In the genomic region with DNA sequence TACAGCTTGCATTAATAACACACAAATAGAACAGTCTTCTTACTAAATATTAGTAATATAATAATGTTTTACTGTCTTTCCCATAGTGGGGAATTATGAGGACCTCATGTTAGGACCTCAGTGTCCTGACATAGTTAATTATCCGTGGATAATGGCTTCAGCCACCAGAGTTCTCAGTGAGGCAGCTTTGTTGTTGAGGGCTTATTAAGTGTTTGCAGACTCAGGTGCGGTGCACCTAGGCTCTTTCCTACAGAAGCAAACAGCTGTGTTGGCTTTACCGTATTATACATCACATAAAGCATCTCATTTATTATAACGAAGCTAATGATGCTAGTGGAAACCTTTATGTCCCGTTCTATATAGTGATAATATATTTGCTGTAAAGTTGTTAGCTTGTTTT, we compare ENCODE assay signal across 25 cellular contexts.
DNase-seq lines count a peak whose midpoint lies in the region; TF ChIP-seq lines count a peak whose summit lies in the region.
"Had no signal": no experiment of that assay in that cellular context is flagged by ENCODE, and none has a peak within 500 bp of the region (broad histone marks: within the 10 kb centered on the region; RNA-seq: fewer than 3 reads in every experiment).

No MANE protein-coding gene starts in this region.

- no peaks in the 10 kb centered on the region for H3K27me3 ChIP-seq in neural progenitor cell
- no peaks in the 10 kb centered on the region for H3K27me3 ChIP-seq in MM.1S (replicated peaks; ENCODE audit: insufficient read depth, low read length)
- H3K27me3 ChIP-seq: breast epithelium had no signal

- H4K20me1 ChIP-seq in neural progenitor cell (ENCODE audit: low read depth) (no peaks in the 10 kb centered on the region), MM.1S (ENCODE audit: insufficient read depth, low read length) (no peaks in the 10 kb centered on the region)

- no peak overlapping the region for H3K9ac ChIP-seq in neural progenitor cell
- no peak overlapping the region for H3K9ac ChIP-seq in MM.1S (ENCODE audit: low read length)

- H3F3A ChIP-seq in neural progenitor cell (ENCODE audit: low read depth), result no peaks in the 10 kb centered on the region
- H3F3A ChIP-seq in MM.1S (ENCODE audit: insufficient read depth, low read length), result no peaks in the 10 kb centered on the region

- no peaks in the 10 kb centered on the region for H3K9me3 Mint-ChIP-seq in neural progenitor cell
- no peaks in the 10 kb centered on the region for H3K9me3 Mint-ChIP-seq in activated naive CD8-positive, alpha-beta T cell treated with anti-CD3 and anti-CD28 coated beads for 36 hours
- H3K9me3 Mint-ChIP-seq: activated CD8-positive, alpha-beta T cell treated with anti-CD3 and anti-CD28 coated beads for 36 hours; activated T-helper 17 cell treated with anti-CD3 and anti-CD28 coated beads, Interleukin-2, amount 50 U/mL, for 72 hours; CD14-positive monocyte; H9; mesothelial cell of epicardium; naive B cell; stimulated activated naive CD8-positive, alpha-beta T cell treated with anti-CD3 and anti-CD28 coated beads, Interleukin-15, Interleukin-2, amounts not matched to agents 100 ng/mL and 50 ng/mL, for 24 hours had no signal

- peaks cover 2% of the 10 kb centered on the region for H3K27me3 Mint-ChIP-seq in neural progenitor cell (ENCODE audit: insufficient read depth, low read depth)
- no peaks in the 10 kb centered on the region for H3K27me3 Mint-ChIP-seq in activated naive CD8-positive, alpha-beta T cell treated with anti-CD3 and anti-CD28 coated beads for 36 hours
- H3K27me3 Mint-ChIP-seq: activated CD8-positive, alpha-beta T cell treated with anti-CD3 and anti-CD28 coated beads for 36 hours; activated naive CD4-positive, alpha-beta T cell treated with anti-CD3 and anti-CD28 coated beads, Interleukin-2, amount 50 U/mL, for 24 hours; activated T-helper 17 cell treated with anti-CD3 and anti-CD28 coated beads, Interleukin-2, amount 50 U/mL, for 72 hours; naive B cell; stimulated activated naive CD8-positive, alpha-beta T cell treated with anti-CD3 and anti-CD28 coated beads, Interleukin-15, Interleukin-2, amounts not matched to agents 100 ng/mL and 50 ng/mL, for 24 hours had no signal

- TF ChIP-seq CTCF in neural progenitor cell (IDR thresholded peaks at IDR 0.05) (no peak), MM.1S (IDR thresholded peaks at IDR 0.05; ENCODE audit: low read length) (no peak)

- no peaks in the 10 kb centered on the region for H3K9me2 ChIP-seq in MM.1S (replicated peaks; ENCODE audit: insufficient read depth, low read length)

- no peaks in the 10 kb centered on the region for H3K36me3 ChIP-seq in neural progenitor cell
- no peaks in the 10 kb centered on the region for H3K36me3 ChIP-seq in MM.1S (replicated peaks; ENCODE audit: insufficient read depth, low read length)
- H3K36me3 ChIP-seq: breast epithelium, thoracic aorta had no signal

- H2AFZ ChIP-seq in neural progenitor cell (replicated peaks) (no peak overlapping the region), MM.1S (ENCODE audit: low read length) (no peak overlapping the region)

- H3K9me3 ChIP-seq in neural progenitor cell (ENCODE audit: low read depth) (no peaks in the 10 kb centered on the region), MM.1S (replicated peaks; ENCODE audit: insufficient read depth, low read length) (no peaks in the 10 kb centered on the region)
- H3K9me3 ChIP-seq: breast epithelium, psoas muscle, thoracic aorta had no signal

- no peak overlapping the region for H3K27ac Mint-ChIP-seq in neural progenitor cell
- H3K27ac Mint-ChIP-seq in activated naive CD8-positive, alpha-beta T cell treated with anti-CD3 and anti-CD28 coated beads for 36 hours, result no peak overlapping the region
- H3K27ac Mint-ChIP-seq: activated CD8-positive, alpha-beta T cell treated with anti-CD3 and anti-CD28 coated beads for 36 hours; activated naive CD4-positive, alpha-beta T cell treated with anti-CD3 and anti-CD28 coated beads, Interleukin-2, amount 50 U/mL, for 24 hours; activated T-helper 17 cell treated with anti-CD3 and anti-CD28 coated beads, Interleukin-2, amount 50 U/mL, for 72 hours; CD14-positive monocyte; H9; mesothelial cell of epicardium; stimulated activated naive CD8-positive, alpha-beta T cell treated with anti-CD3 and anti-CD28 coated beads, Interleukin-15, Interleukin-2, amounts not matched to agents 100 ng/mL and 50 ng/mL, for 24 hours had no signal

- H3K4me1 Mint-ChIP-seq in neural progenitor cell, result peaks cover 25% of the 10 kb centered on the region
- peaks cover 31% of the 10 kb centered on the region for H3K4me1 Mint-ChIP-seq in activated naive CD8-positive, alpha-beta T cell treated with anti-CD3 and anti-CD28 coated beads for 36 hours

- H3K79me2 ChIP-seq in neural progenitor cell (ENCODE audit: low read depth) (no peaks in the 10 kb centered on the region), MM.1S (ENCODE audit: low read length) (no peaks in the 10 kb centered on the region)

- no peak overlapping the region for H3K4me3 ChIP-seq in neural progenitor cell
- no peak overlapping the region for H3K4me3 ChIP-seq in MM.1S (ENCODE audit: low read length)
- H3K4me3 ChIP-seq: breast epithelium, psoas muscle, SK-N-MC, thoracic aorta had no signal

- no peak overlapping the region for H3K4me3 Mint-ChIP-seq in neural progenitor cell
- H3K4me3 Mint-ChIP-seq in activated naive CD8-positive, alpha-beta T cell treated with anti-CD3 and anti-CD28 coated beads for 36 hours, result no peak overlapping the region
- H3K4me3 Mint-ChIP-seq: activated CD8-positive, alpha-beta T cell treated with anti-CD3 and anti-CD28 coated beads for 36 hours; activated T-helper 17 cell treated with anti-CD3 and anti-CD28 coated beads, Interleukin-2, amount 50 U/mL, for 72 hours; CD14-positive monocyte; H9; mesothelial cell of epicardium; stimulated activated naive CD8-positive, alpha-beta T cell treated with anti-CD3 and anti-CD28 coated beads, Interleukin-15, Interleukin-2, amounts not matched to agents 100 ng/mL and 50 ng/mL, for 24 hours had no signal

- peaks cover 7% of the 10 kb centered on the region for H3K36me3 Mint-ChIP-seq in neural progenitor cell
- H3K36me3 Mint-ChIP-seq in activated naive CD8-positive, alpha-beta T cell treated with anti-CD3 and anti-CD28 coated beads for 36 hours, result peaks cover 6% of the 10 kb centered on the region
- H3K36me3 Mint-ChIP-seq: CD14-positive monocyte had no signal

- H3K4me1 ChIP-seq in neural progenitor cell (peaks cover 18% of the 10 kb centered on the region), MM.1S (ENCODE audit: low read length) (peaks cover 5% of the 10 kb centered on the region)

- H3K27ac ChIP-seq in neural progenitor cell, result no peak overlapping the region
- no peak overlapping the region for H3K27ac ChIP-seq in MM.1S (ENCODE audit: low read length)
- H3K27ac ChIP-seq: breast epithelium, psoas muscle, SK-N-MC, thoracic aorta had no signal

- DNase-seq in NCI-H2171 treated with DMSO at 0.1 percent for 48 hours (lab: John Stamatoyannopoulos, UW), result peak; percentile 17
- DNase-seq in NCI-H2171 (lab: John Stamatoyannopoulos, UW), result no peak
- DNase-seq in NCI-H146 (lab: John Stamatoyannopoulos, UW), result peak; percentile 72
- peak; percentile 26 for DNase-seq in NCI-H526 treated with DMSO at 0.1 percent for 48 hours (lab: John Stamatoyannopoulos, UW)
- peak; percentile 23 for DNase-seq in neural progenitor cell (ENCODE audit: low spot score)
- DNase-seq in activated naive CD8-positive, alpha-beta T cell treated with anti-CD3 and anti-CD28 coated beads for 36 hours, result no peak
- DNase-seq in MM.1S, result no peak
- no peak for DNase-seq in HUDEP-2 (lab: John Stamatoyannopoulos, UW; ENCODE audit: unreplicated experiment in 76 of 76)
- DNase-seq: 8988T; activated CD4-positive, alpha-beta T cell treated with anti-CD3 and anti-CD28 coated beads for 1 hour; activated CD8-positive, alpha-beta T cell treated with anti-CD3 and anti-CD28 coated beads for 36 hours; H9; KBM-7; naive B cell; NCI-H524 treated with DMSO at 0.1 percent for 48 hours; psoas muscle; stimulated activated CD4-positive, alpha-beta T cell treated with anti-CD3 and anti-CD28 coated beads, Interleukin-15, amount 100 ng/mL, for 24 hours had no signal

- peak overlapping the region; percentile 26 for H3K4me2 ChIP-seq in neural progenitor cell
- no peak overlapping the region for H3K4me2 ChIP-seq in MM.1S (ENCODE audit: low read depth, low read length)

Comparison
In these comparisons a context has a peak if more than half of its experiments do, and no peak if none do; other contexts are left out.
1. DNase-seq: peak in NCI-H2171 treated with DMSO at 0.1 percent for 48 hours (single experiment), NCI-H146 (single experiment), NCI-H526 treated with DMSO at 0.1 percent for 48 hours (single experiment) and neural progenitor cell (single experiment); none in NCI-H2171 (single experiment), activated naive CD8-positive, alpha-beta T cell treated with anti-CD3 and anti-CD28 coated beads for 36 hours (single experiment), MM.1S (single experiment) and HUDEP-2 (0 of 76).